Comparison of ENCODE assay signal across 16 cellular contexts in genomic region chr6:145656128-145656527, GRCh38.
"Had no signal": no experiment of that assay in that cellular context is flagged by ENCODE, and none has a peak within 500 bp of the region (broad histone marks: within the 10 kb centered on the region; RNA-seq: fewer than 3 reads in every experiment).

No MANE protein-coding gene starts in this region.

- H3K4me3 ChIP-seq: ascending aorta, colonic mucosa, esophagus muscularis mucosa, right atrium auricular region, skin epidermis, suprapubic skin had no signal

- H3K27ac ChIP-seq: ascending aorta, colonic mucosa, esophagus muscularis mucosa, foreskin keratinocyte, right atrium auricular region, skin epidermis, suprapubic skin had no signal

- H3K4me1 ChIP-seq: ascending aorta, colonic mucosa, esophagus muscularis mucosa, foreskin keratinocyte, right atrium auricular region, suprapubic skin had no signal

- H3K9me3 ChIP-seq: ascending aorta, colonic mucosa, esophagus muscularis mucosa, right atrium auricular region, suprapubic skin had no signal

- H3K36me3 ChIP-seq: ascending aorta, colonic mucosa, esophagus muscularis mucosa, right atrium auricular region, suprapubic skin had no signal

- DNase-seq: activated CD4-positive, alpha-beta T cell treated with anti-CD3 and anti-CD28 coated beads for 1 hour; activated CD4-positive, alpha-beta T cell treated with anti-CD3 and anti-CD28 coated beads, Interleukin-2, amount 50 U/mL, for 48 hours; activated naive CD4-positive, alpha-beta T cell treated with anti-CD3 and anti-CD28 coated beads for 36 hours; activated T-cell treated with anti-CD3 and anti-CD28 coated beads, Interleukin-2, amount 50 U/mL, for 1 hour; caudate nucleus; colonic mucosa; foreskin keratinocyte; head of caudate nucleus; stimulated activated CD4-positive, alpha-beta T cell treated with anti-CD3 and anti-CD28 coated beads, Interleukin-4, amount 100 ng/mL, for 24 hours; stimulated activated naive CD4-positive, alpha-beta T cell had no signal

- H3K27me3 ChIP-seq: ascending aorta, colonic mucosa, esophagus muscularis mucosa, foreskin keratinocyte, right atrium auricular region, suprapubic skin had no signal

- FAIRE-seq: TTC549 had no signal
